ENCODE assay signal across 23 cellular contexts in genomic region chr2:166393008-166393407, GRCh38.
"Had no signal": no experiment of that assay in that cellular context is flagged by ENCODE, and none has a peak within 500 bp of the region (broad histone marks: within the 10 kb centered on the region; RNA-seq: fewer than 3 reads in every experiment).

No MANE protein-coding gene starts in this region.

- DNase-seq: islet precursor cell; left ventricle myocardium inferior; mesendoderm; mucosa of descending colon; naive thymus-derived CD4-positive, alpha-beta T cell; ovary; stimulated activated CD4-positive, alpha-beta T cell treated with anti-CD3 and anti-CD28 coated beads, Interleukin-12 subunit alpha, Interleukin-12 subunit beta, amount 100 ng/mL, for 4 hours; stimulated activated CD4-positive, alpha-beta T cell treated with anti-CD3 and anti-CD28 coated beads, Interleukin-15, amount 100 ng/mL, for 24 hours; stimulated activated CD4-positive, alpha-beta T cell treated with anti-CD3 and anti-CD28 coated beads, Interleukin-2, amount 100 ng/mL, for 24 hours; stimulated activated CD4-positive, alpha-beta T cell treated with anti-CD3 and anti-CD28 coated beads, Interleukin-4, amount 100 ng/mL, for 1 hour; stimulated activated naive B cell treated with anti-CD40 and anti-IgM and Interleukin-4, amounts not matched to agents 10 μg/mL and 1 μg/mL and 100 μg/mL, for 72 hours; stimulated activated naive CD8-positive, alpha-beta T cell treated with anti-CD3 and anti-CD28 coated beads, Interleukin-15, Interleukin-2, amounts not matched to agents 100 U/mL and 50 U/mL, for 24 hours; stomach; testis; thyroid gland; transverse colon; upper lobe of left lung had no signal

- H3K27ac ChIP-seq: left ventricle myocardium inferior, ovary, right atrium auricular region, skin epidermis, stomach, testis, thyroid gland, transverse colon, upper lobe of left lung, vagina had no signal

- H3K27me3 ChIP-seq: ovary, right atrium auricular region, stomach, testis, thyroid gland, transverse colon, upper lobe of left lung, vagina had no signal

- H3K4me3 ChIP-seq: left ventricle myocardium inferior, lung, mucosa of descending colon, ovary, right atrium auricular region, skin epidermis, stomach, testis, thyroid gland, transverse colon, upper lobe of left lung, vagina had no signal

- H3K4me1 ChIP-seq: left ventricle myocardium inferior, right atrium auricular region, stomach, testis, thyroid gland, transverse colon, upper lobe of left lung, vagina had no signal

- H3K36me3 ChIP-seq: left ventricle myocardium inferior, ovary, right atrium auricular region, stomach, thyroid gland, transverse colon, upper lobe of left lung, vagina had no signal

- H3K9me3 ChIP-seq: left ventricle myocardium inferior, mucosa of descending colon, ovary, right atrium auricular region, stomach, testis, thyroid gland, transverse colon, upper lobe of left lung, vagina had no signal

- ATAC-seq: mucosa of descending colon; naive thymus-derived CD4-positive, alpha-beta T cell; natural killer cell treated with Interleukin-12 subunit alpha and Interleukin-12 subunit beta and Interleukin-15 and Interleukin-18, amount 100 ng/mL, for 72 hours; sciatic nerve; stimulated activated naive B cell treated with anti-CD40 and anti-IgM and Interleukin-4, amounts not matched to agents 10 μg/mL and 1 μg/mL and 100 μg/mL, for 72 hours; stimulated activated naive CD8-positive, alpha-beta T cell treated with anti-CD3 and anti-CD28 coated beads, Interleukin-15, Interleukin-2, amounts not matched to agents 100 U/mL and 50 U/mL, for 24 hours had no signal
